ENCODE assay signal across 9 cellular contexts in the genomic region with DNA sequence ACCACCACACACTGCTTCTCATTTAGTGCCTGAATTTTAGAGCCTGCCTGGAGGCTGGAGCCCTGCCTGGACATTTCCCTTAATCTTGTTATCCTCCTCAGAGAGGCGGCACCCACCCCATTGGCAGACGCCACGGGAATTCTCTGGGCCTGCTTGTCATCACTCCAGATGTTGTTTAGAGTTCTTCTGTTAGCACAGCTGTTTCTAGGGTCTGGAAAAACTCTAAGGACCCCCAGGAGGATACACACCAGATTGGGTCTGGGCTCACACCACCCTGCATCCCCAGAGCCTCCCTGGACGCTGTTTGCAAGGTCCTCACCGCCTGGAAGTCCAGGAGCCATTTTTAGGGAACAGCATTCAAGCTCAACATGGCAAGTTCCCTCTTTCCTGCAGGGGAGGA. TPM values are rescaled to one million over a fixed set of nuclear protein-coding genes. Genes with fewer than 3 reads are reported as not detected.
DNase-seq lines count a peak whose midpoint lies in the region; ATAC-seq, FAIRE-seq and TF ChIP-seq lines count a peak whose summit lies in the region.
"Had no signal": no experiment of that assay in that cellular context is flagged by ENCODE, and none has a peak within 500 bp of the region (broad histone marks: within the 10 kb centered on the region; RNA-seq: fewer than 3 reads in every experiment).

No MANE protein-coding gene starts in this region.

- no peaks in the 10 kb centered on the region for H3K27me3 Mint-ChIP-seq in activated naive CD8-positive, alpha-beta T cell
- peaks cover 3 to 9% (median 5%) of the 10 kb centered on the region in 3 donors for H3K27me3 Mint-ChIP-seq in immature natural killer cell (ENCODE audit: low read depth in 3 of 3)

- ATAC-seq in HG03378 (IDR thresholded peaks at IDR 0.05; ENCODE audit: unreplicated experiment) (no peak), GM19035 (IDR thresholded peaks at IDR 0.05; ENCODE audit: unreplicated experiment) (no peak)

- TF ChIP-seq EP300 in stomach (IDR thresholded peaks at IDR 0.05), result no peak

- H3K27ac Mint-ChIP-seq in activated naive CD8-positive, alpha-beta T cell, result peak overlapping the region; percentile 93
- H3K27ac Mint-ChIP-seq in immature natural killer cell, result peak overlapping the region; percentile 94 to 96 (median 96)

- no peak for TF ChIP-seq POLR2A in GM12891 (IDR thresholded peaks at IDR 0.05; ENCODE audit: low read depth, low read length)
- TF ChIP-seq POLR2A in stomach (IDR thresholded peaks at IDR 0.05), result no peak

- peak; percentile 28 for FAIRE-seq in GM12891 (lab: Jason Lieb, UNC)
- no peak for FAIRE-seq in urothelium cell line (lab: Jason Lieb, UNC)
- FAIRE-seq: bronchial epithelial cell, H54 had no signal

- peaks cover 11 to 63% (median 42%) of the 10 kb centered on the region in 4 donors for H3K4me1 ChIP-seq in stomach

- intact Hi-C loops in stomach (cut with DNase I; ENCODE audit: low total_unique reads), result no loop called here

- 55 to 72% (median 61%) methylated on average over 3 to 5 of the region's 5 CpGs for WGBS in stomach, 5 donors

- no peaks in the 10 kb centered on the region for H3K27me3 ChIP-seq in stomach

- TF ChIP-seq CTCF in stomach (IDR thresholded peaks at IDR 0.05), result no peak

- DNase-seq in GM12891 (ENCODE audit: insufficient read length, low spot score) (no peak), immature natural killer cell (no peak), stomach (no peak), urothelium cell line (ENCODE audit: low spot score) (no peak)

- H3K36me3 ChIP-seq in stomach, result peaks cover 0 to 26% (median 23%) of the 10 kb centered on the region in 4 donors

- peak overlapping the region; percentile 67 to 94 (median 81) for H3K27ac ChIP-seq in stomach

- peak overlapping the region; percentile 46 to 79 (median 61) for H3K4me3 ChIP-seq in stomach

- H3K36me3 Mint-ChIP-seq in activated naive CD8-positive, alpha-beta T cell, result peaks cover 11% of the 10 kb centered on the region
- H3K36me3 Mint-ChIP-seq in immature natural killer cell, result peaks cover under 1 to 22% (median 15%) of the 10 kb centered on the region in 3 donors

- no peaks in the 10 kb centered on the region for H3K9me3 Mint-ChIP-seq in activated naive CD8-positive, alpha-beta T cell (ENCODE audit: low read depth)
- H3K9me3 Mint-ChIP-seq in immature natural killer cell, result no peaks in the 10 kb centered on the region

- H3K9me3 ChIP-seq in stomach, result no peaks in the 10 kb centered on the region

- H3K4me3 Mint-ChIP-seq in activated naive CD8-positive, alpha-beta T cell, result peak overlapping the region; percentile 95
- H3K4me3 Mint-ChIP-seq in immature natural killer cell, result peak overlapping the region; percentile 98 to 99 (median 99)

- peaks cover 69% of the 10 kb centered on the region for H3K4me1 Mint-ChIP-seq in activated naive CD8-positive, alpha-beta T cell (ENCODE audit: low read depth)
- peaks cover 65 to 70% of the 10 kb centered on the region in 2 donors for H3K4me1 Mint-ChIP-seq in immature natural killer cell

TF ChIP-seq in GM12891, 5 proteins besides CTCF, POLR2A, EP300 and RAD21:
- TF ChIP-seq POU2F2 (IDR thresholded peaks at IDR 0.05; ENCODE audit: low read depth, low read length) (no peak), POLR2AphosphoS5 (IDR thresholded peaks at IDR 0.05; ENCODE audit: low read depth, low read length) (no peak), TAF1 (IDR thresholded peaks at IDR 0.05; ENCODE audit: low read depth, low read length) (no peak), SPI1 (IDR thresholded peaks at IDR 0.05; ENCODE audit: low read depth, low read length) (no peak), PAX5 (IDR thresholded peaks at IDR 0.05; ENCODE audit: insufficient read depth, low read length, severe bottlenecking) (no peak)
TF ChIP-seq in GM12891: peak in this region for 0.

RNA-seq across cellular contexts. Expression of gene XAF1, which starts 0.6 kb away (rescaled TPM):
- polyA plus RNA-seq in GM12891 (2012; ENCODE audit: low read depth, missing spikeins), result 33.0 TPM
- 10 to 100 TPM in 2 of 3 donors, 1 to 10 TPM in 1; 9.7 to 79.6 (median 39.2) TPM for polyA plus RNA-seq in immature natural killer cell
- total RNA-seq in stomach, result 100 to 1,000 TPM in 1 of 5 donors, 10 to 100 TPM in 3, 1 to 10 TPM in 1; 7.2 to 116 (median 32.5) TPM
- polyA plus RNA-seq in stomach, result 10 to 100 TPM in 2 of 3 donors, 1 to 10 TPM in 1; 7.9 to 33.7 (median 11.5) TPM

RNA-seq across cellular contexts. Expression of gene FBXO39, which starts 20.7 kb away (rescaled TPM):
- not detected for polyA plus RNA-seq in GM12891 (2012; ENCODE audit: low read depth, missing spikeins)
- polyA plus RNA-seq in immature natural killer cell (not detected), stomach (1 to 10 TPM in 1 of 3 donors, under 1 TPM in 1, not detected in 1; 0.25 to 1.3 TPM)
- under 1 TPM in 1 of 5 donors, not detected in 4; 0.73 TPM for total RNA-seq in stomach
- total RNA-seq: bronchial epithelial cell had no signal

RNA-seq across cellular contexts. Expression of gene SLC13A5, which starts 42.1 kb away (rescaled TPM):
- polyA plus RNA-seq in GM12891 (2012; ENCODE audit: low read depth, missing spikeins), result 0.05 TPM
- polyA plus RNA-seq in immature natural killer cell, result not detected
- not detected for total RNA-seq in stomach
- polyA plus RNA-seq in stomach, result 1 to 10 TPM in 1 of 3 donors, not detected in 2; 3.1 TPM
